ENCODE assay signal across 20 cellular contexts in the genomic region with DNA sequence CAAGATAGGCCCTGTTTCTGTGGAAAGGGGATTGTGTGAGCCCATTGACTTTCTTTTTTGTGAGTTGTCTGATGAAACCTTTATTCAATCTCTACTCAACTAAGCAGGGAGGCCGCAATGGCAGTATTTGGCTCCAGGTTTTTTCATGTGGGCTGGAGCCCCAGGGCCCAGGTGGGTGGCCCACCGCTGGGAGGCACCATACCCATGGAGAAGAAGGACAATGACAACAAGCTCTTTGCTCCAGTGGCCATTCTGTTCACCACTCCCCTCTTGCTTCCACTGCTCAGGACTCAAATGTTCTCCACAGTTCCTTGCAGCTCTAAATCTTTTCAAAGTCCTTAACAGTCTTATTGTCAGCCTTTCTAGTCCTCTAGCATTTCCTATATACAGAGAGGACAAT. TPM values are rescaled to one million over a fixed set of nuclear protein-coding genes. Genes with fewer than 3 reads are reported as not detected.
DNase-seq lines count a peak whose midpoint lies in the region; ATAC-seq and TF ChIP-seq lines count a peak whose summit lies in the region.
"Had no signal": no experiment of that assay in that cellular context is flagged by ENCODE, and none has a peak within 500 bp of the region (broad histone marks: within the 10 kb centered on the region; RNA-seq: fewer than 3 reads in every experiment).

No MANE protein-coding gene starts in this region.

- H2BK15ac ChIP-seq in H9 (ENCODE audit: low read depth, low read length): no peak overlapping the region

- H3K79me1 ChIP-seq in H9 (ENCODE audit: insufficient read depth, low read depth, low read length, poor library complexity, severe bottlenecking): no peaks in the 10 kb centered on the region

- peaks cover 35 to 41% of the 10 kb centered on the region in 2 experiments for H3K9me3 Mint-ChIP-seq in H9
- peaks cover 10% of the 10 kb centered on the region for H3K9me3 Mint-ChIP-seq in activated T-helper 17 cell treated with anti-CD3 and anti-CD28 coated beads, Interleukin-2, amount 50 U/mL, for 72 hours

- peaks cover 34% of the 10 kb centered on the region for H3K27me3 Mint-ChIP-seq in H9 (ENCODE audit: low read depth)
- H3K27me3 Mint-ChIP-seq in activated T-helper 17 cell treated with anti-CD3 and anti-CD28 coated beads, Interleukin-2, amount 50 U/mL, for 72 hours: peaks cover 3% of the 10 kb centered on the region

- H3K9ac ChIP-seq in H9 (ENCODE audit: extremely low read depth, insufficient read length, low read length) (no peak overlapping the region), rectal smooth muscle tissue (ENCODE audit: low read length) (no peak overlapping the region)

- peak; percentile 51 for ATAC-seq in activated T-helper 17 cell treated with anti-CD3 and anti-CD28 coated beads, Interleukin-2, amount 50 U/mL, for 72 hours (replicated peaks)
- no peak for ATAC-seq in GM21528 (IDR thresholded peaks at IDR 0.05; ENCODE audit: low FRiP score, unreplicated experiment)
- ATAC-seq in GM21423 (IDR thresholded peaks at IDR 0.05; ENCODE audit: unreplicated experiment): no peak
- ATAC-seq: heart right ventricle, WTC11 had no signal

- no peak overlapping the region for H3T11ph ChIP-seq in H9 (ENCODE audit: low read length)

- H2AFZ ChIP-seq in H9 (ENCODE audit: low read length): no peak overlapping the region

- WGBS in H9 (ENCODE audit: extremely low coverage, insufficient read length, low lambda C conversion rate): no CpG with 5 or more reads among the region's 2 CpGs

- no peaks in the 10 kb centered on the region for H3K36me3 ChIP-seq in rectal smooth muscle tissue (ENCODE audit: control insufficient read depth, insufficient read depth, low read length)
- H3K36me3 ChIP-seq: esophagus squamous epithelium, heart right ventricle, Peyer's patch, right atrium auricular region, tibial artery had no signal

- H2BK120ac ChIP-seq in H9 (ENCODE audit: low read depth, low read length, poor library complexity, severe bottlenecking): no peak overlapping the region

- no peaks in the 10 kb centered on the region for H3K4me1 Mint-ChIP-seq in H9
- H3K4me1 Mint-ChIP-seq in activated T-helper 17 cell treated with anti-CD3 and anti-CD28 coated beads, Interleukin-2, amount 50 U/mL, for 72 hours: peaks cover 4% of the 10 kb centered on the region
- H3K4me1 Mint-ChIP-seq: WTC11 had no signal

- no peak overlapping the region for H3K27ac Mint-ChIP-seq in H9
- H3K27ac Mint-ChIP-seq in activated T-helper 17 cell treated with anti-CD3 and anti-CD28 coated beads, Interleukin-2, amount 50 U/mL, for 72 hours: no peak overlapping the region
- H3K27ac Mint-ChIP-seq: WTC11 had no signal

- H4K5ac ChIP-seq in H9 (ENCODE audit: insufficient read length, low read depth, low read length): no peak overlapping the region

- no peaks in the 10 kb centered on the region for H3K4me1 ChIP-seq in H9 (ENCODE audit: insufficient read depth, low read length)
- H3K4me1 ChIP-seq in rectal smooth muscle tissue (ENCODE audit: control insufficient read depth, insufficient read depth, low read length): peaks cover 23% of the 10 kb centered on the region
- H3K4me1 ChIP-seq: heart right ventricle, Peyer's patch, right atrium auricular region, tibial artery had no signal

- no peaks in the 10 kb centered on the region for H4K20me1 ChIP-seq in H9 (ENCODE audit: control insufficient read depth, insufficient read depth, insufficient read length)

- peaks cover 10 to 27% (median 25%) of the 10 kb centered on the region in 3 experiments for H3K36me3 Mint-ChIP-seq in H9 (ENCODE audit: insufficient read depth in 1 of 3, low read depth in 3 of 3)
- H3K36me3 Mint-ChIP-seq in activated T-helper 17 cell treated with anti-CD3 and anti-CD28 coated beads, Interleukin-2, amount 50 U/mL, for 72 hours (ENCODE audit: low read depth): no peaks in the 10 kb centered on the region

- no peak overlapping the region for H4K91ac ChIP-seq in H9 (ENCODE audit: insufficient read length, low read depth, low read length)

- no peak overlapping the region for H2AK5ac ChIP-seq in H9 (ENCODE audit: insufficient read length, low read length)

- no peaks in the 10 kb centered on the region for H3K79me2 ChIP-seq in H9 (ENCODE audit: insufficient read depth, low read length)

- no peak overlapping the region for H3K4me2 ChIP-seq in H9 (ENCODE audit: insufficient read depth, insufficient read length, low read length)

- 0 out of 3 replicates have a peak, but pooled peaks have one; percentile 11 for TF ChIP-seq CTCF in H9 (conservative IDR thresholded peaks at IDR 0.05)

- H2BK5ac ChIP-seq in H9 (ENCODE audit: insufficient read length, low read length): no peak overlapping the region

- H2BK12ac ChIP-seq in H9 (ENCODE audit: insufficient read length, low read depth, low read length): no peak overlapping the region

- H2BK20ac ChIP-seq in H9 (ENCODE audit: low read depth, low read length, poor library complexity, severe bottlenecking): no peak overlapping the region

- no peak overlapping the region for H3K56ac ChIP-seq in H9 (ENCODE audit: insufficient read length, low read depth, low read length)

- H3K27ac ChIP-seq in H9 (ENCODE audit: insufficient read length, low read depth, low read length): no peak overlapping the region
- H3K27ac ChIP-seq in rectal smooth muscle tissue (ENCODE audit: low read depth, low read length): peak overlapping the region; percentile 84
- H3K27ac ChIP-seq: heart right ventricle, right atrium auricular region, tibial artery had no signal

- no peak overlapping the region for H3K18ac ChIP-seq in H9 (ENCODE audit: insufficient read length, low read depth, low read length)

- no peak overlapping the region for H3K23ac ChIP-seq in H9 (ENCODE audit: insufficient read length, low read depth, low read length)

- peak; percentile 40 for DNase-seq in NK-92 treated with Interleukin-12 subunit alpha and Interleukin-12 subunit beta, amount 100 ng/mL, for 24 hours (lab: John Stamatoyannopoulos, UW)
- DNase-seq in NK-92 (lab: John Stamatoyannopoulos, UW; ENCODE audit: unreplicated experiment) (no peak), H9 (no peak)
- DNase-seq in stimulated activated CD4-positive, alpha-beta T cell treated with anti-CD3 and anti-CD28 coated beads, Interleukin-2, amount 100 ng/mL, for 24 hours: no peak
- DNase-seq: esophagus squamous epithelium; heart right ventricle; Karpas-422; mesendoderm; NCI-H146; NCI-H446 treated with DMSO at 0.1 percent for 48 hours; Peyer's patch; stimulated activated CD4-positive, alpha-beta T cell treated with anti-CD3 and anti-CD28 coated beads, Interleukin-1b, Interleukin-23, amount 100 ng/mL, for 48 hours; SW 1271; tibial artery had no signal

- H3K9me3 ChIP-seq in H9 (ENCODE audit: control insufficient read depth, low read depth, low read length): no peaks in the 10 kb centered on the region
- H3K9me3 ChIP-seq: tibial artery had no signal

- no peak overlapping the region for H3K14ac ChIP-seq in H9 (ENCODE audit: insufficient read depth, low read length)

- H3K4me3 Mint-ChIP-seq in H9: no peak overlapping the region
- H3K4me3 Mint-ChIP-seq in activated T-helper 17 cell treated with anti-CD3 and anti-CD28 coated beads, Interleukin-2, amount 50 U/mL, for 72 hours: no peak overlapping the region
- H3K4me3 Mint-ChIP-seq: WTC11 had no signal

- no peak overlapping the region for H3K4ac ChIP-seq in H9 (ENCODE audit: low read depth, low read length)

- H3K4me3 ChIP-seq in rectal smooth muscle tissue (ENCODE audit: low read length): no peak overlapping the region
- H3K4me3 ChIP-seq: esophagus squamous epithelium, heart right ventricle, Peyer's patch, right atrium auricular region, tibial artery had no signal

- no peak overlapping the region for H4K8ac ChIP-seq in H9 (replicated peaks; ENCODE audit: insufficient read length, low read depth, low read length)

- H3K27me3 ChIP-seq in H9 (ENCODE audit: insufficient read depth, low read length): no peaks in the 10 kb centered on the region
- H3K27me3 ChIP-seq in rectal smooth muscle tissue (ENCODE audit: control insufficient read depth, insufficient read depth, low read length): no peaks in the 10 kb centered on the region
- H3K27me3 ChIP-seq: esophagus squamous epithelium, Peyer's patch, right atrium auricular region, tibial artery had no signal

- no peaks in the 10 kb centered on the region for H3K23me2 ChIP-seq in H9 (ENCODE audit: insufficient read length, low read depth, low read length, poor library complexity, severe bottlenecking)

RNA-seq across cellular contexts. Expression of a gene that starts 54.1 kb away (rescaled TPM):
- total RNA-seq in H9 (2021): not detected in 2 replicates
- 100 to 1,000 TPM in 1 of 2 donors, 10 to 100 TPM in 1; 53.6 to 118 TPM for total RNA-seq in activated T-helper 17 cell treated with anti-CD3 and anti-CD28 coated beads, Interleukin-2, amount 50 U/mL, for 72 hours

Comparison
In these comparisons a context has a peak if more than half of its experiments do, and no peak if none do; other contexts are left out.
1. RNA of a gene that starts 54.1 kb away (total RNA-seq): 53.6 to 118 TPM in activated T-helper 17 cell treated with anti-CD3 and anti-CD28 coated beads, Interleukin-2, amount 50 U/mL, for 72 hours; not detected in H9; every median in the first group is over 10 times any median in the second.